1 cellular context compared by ENCODE assay signal in genomic region chr1:240189386-240189989, GRCh38.
TF ChIP-seq lines count a peak whose summit lies in the region.

No MANE protein-coding gene starts in this region.

TF ChIP-seq in HCT116, 20 proteins besides CTCF, POLR2A, EP300 and RAD21 (continued from another document):
- TF ChIP-seq REST (IDR thresholded peaks at IDR 0.05; ENCODE audit: low read depth), result no peak
- no peak for TF ChIP-seq SP1 (IDR thresholded peaks at IDR 0.05; ENCODE audit: low read depth)
